In genomic region chr6:156822747-156823206, GRCh38 we compare ENCODE assay signal across 11 cellular contexts. TPM values are rescaled to one million over a fixed set of nuclear protein-coding genes. Genes with fewer than 3 reads are reported as not detected.
DNase-seq lines count a peak whose midpoint lies in the region; ATAC-seq and TF ChIP-seq lines count a peak whose summit lies in the region.
"Had no signal": no experiment of that assay in that cellular context is flagged by ENCODE, and none has a peak within 500 bp of the region (broad histone marks: within the 10 kb centered on the region; RNA-seq: fewer than 3 reads in every experiment).

No MANE protein-coding gene starts in this region.

- WGBS in lower leg skin, 2 donors, result 78 to 79% methylated on average over 14 of the region's 14 CpGs

- no peak overlapping the region for H3K4me3 Mint-ChIP-seq in CD14-positive monocyte
- H3K4me3 Mint-ChIP-seq in natural killer cell, result peak overlapping the region; percentile 77

- DNase-seq in CD14-positive monocyte (ENCODE audit: low spot score), result no peak
- DNase-seq in NCI-H2029 treated with DMSO at 0.1 percent for 48 hours (lab: John Stamatoyannopoulos, UW), result peak; percentile 22
- DNase-seq in dorsolateral prefrontal cortex, result peak in 3 of 10 donors; percentile 30 to 62 (median 53)
- DNase-seq in natural killer cell, result no peak
- DNase-seq in HK-2 (ENCODE audit: unreplicated experiment), result no peak
- DNase-seq in lower leg skin (ENCODE audit: low spot score in 2 of 2), result no peak
- DNase-seq in H7, result no peak
- DNase-seq: NCI-H187 treated with DMSO at 0.1 percent for 48 hours, PC-9 had no signal

- ATAC-seq in natural killer cell (peak; percentile 31 to 60 (median 50)), HG02870 (IDR thresholded peaks at IDR 0.05; ENCODE audit: unreplicated experiment) (no peak)

- no peak for TF ChIP-seq POLR2A in lower leg skin (IDR thresholded peaks at IDR 0.05)

- peaks cover 34% of the 10 kb centered on the region for H3K4me1 Mint-ChIP-seq in CD14-positive monocyte
- peaks cover 83 to 89% of the 10 kb centered on the region in 2 donors for H3K4me1 Mint-ChIP-seq in natural killer cell

- no peak for TF ChIP-seq CTCF in CD14-positive monocyte (IDR thresholded peaks at IDR 0.05)
- TF ChIP-seq CTCF in dorsolateral prefrontal cortex (IDR thresholded peaks at IDR 0.05 in 54 of 56, conservative IDR thresholded peaks at IDR 0.05 in 2 of 56; ENCODE audit: low read depth in 1 of 56, partially characterized antibody in 56 of 56), result no peak
- TF ChIP-seq CTCF in natural killer cell (IDR thresholded peaks at IDR 0.05), result no peak
- TF ChIP-seq CTCF in lower leg skin (IDR thresholded peaks at IDR 0.05), result no peak

- H3K36me3 Mint-ChIP-seq in CD14-positive monocyte (peaks cover 6 to 10% of the 10 kb centered on the region in 2 donors), natural killer cell (no peaks in the 10 kb centered on the region)

- H3K9me3 Mint-ChIP-seq in CD14-positive monocyte, result no peaks in the 10 kb centered on the region
- H3K9me3 Mint-ChIP-seq in natural killer cell, result no peaks in the 10 kb centered on the region

- peak overlapping the region in 4 of 7 donors; percentile 3 to 72 (median 25) for H3K27ac Mint-ChIP-seq in CD14-positive monocyte
- H3K27ac Mint-ChIP-seq in natural killer cell, result peak overlapping the region; percentile 39 to 77

- H3K27me3 ChIP-seq in dorsolateral prefrontal cortex (no peaks in the 10 kb centered on the region), H7 (ENCODE audit: control insufficient read depth, insufficient read depth, low read length) (no peaks in the 10 kb centered on the region)
- H3K27me3 ChIP-seq: BLaER1 had no signal

- H3K27ac ChIP-seq in dorsolateral prefrontal cortex, result peak overlapping the region in 45 of 59 donors; percentile 2 to 79 (median 49)
- H3K27ac ChIP-seq: BLaER1, PC-9 had no signal

- H3K27me3 Mint-ChIP-seq in CD14-positive monocyte (ENCODE audit: low read depth in 3 of 3), result peaks cover 0 to 2% (median 0%) of the 10 kb centered on the region in 3 donors
- H3K27me3 Mint-ChIP-seq in natural killer cell (ENCODE audit: low read depth in 2 of 2), result no peaks in the 10 kb centered on the region

- intact Hi-C loops in CD14-positive monocyte (cut with micrococcal nuclease) (no loop called here), dorsolateral prefrontal cortex (cut with DNase I) (no loop called here), natural killer cell (cut with micrococcal nuclease) (no loop called here), lower leg skin (cut with DNase I; ENCODE audit: low total_unique reads) (no loop called here)

- H3K4me3 ChIP-seq in dorsolateral prefrontal cortex, result peak overlapping the region in 27 of 59 donors; percentile 1 to 35 (median 13)
- no peak overlapping the region for H3K4me3 ChIP-seq in lower leg skin (ENCODE audit: low read depth, poor library complexity, severe bottlenecking)
- H3K4me3 ChIP-seq in H7 (ENCODE audit: insufficient read depth, low read depth, low read length), result no peak overlapping the region
- H3K4me3 ChIP-seq: BLaER1, PC-9 had no signal

- H3K36me3 ChIP-seq in H7 (replicated peaks; ENCODE audit: control insufficient read depth, insufficient read depth, low read length), result no peaks in the 10 kb centered on the region; the same call in 1 of the 2 replicates

RNA-seq across cellular contexts. Expression of gene ARID1B, which starts 45.6 kb away (rescaled TPM):
- 1 to 10 TPM; 3.2 to 3.8 TPM for polyA plus RNA-seq in CD14-positive monocyte
- total RNA-seq in dorsolateral prefrontal cortex, result 100 to 1,000 TPM in 119 of 120 experiments, 10 to 100 TPM in 1; 96.8 to 200 (median 147) TPM
- total RNA-seq in natural killer cell, result 100 to 1,000 TPM; 180 to 201 (median 189) TPM
- total RNA-seq in lower leg skin, result 100 to 1,000 TPM in 3 of 4 donors, 10 to 100 TPM in 1; 87.3 to 132 (median 102) TPM
- total RNA-seq in H7 (2014; rRNA removed; shearing (Covaris generic)), result 20.9 and 27.8 TPM in 2 replicates
